In genomic region chr7:158120751-158121150, GRCh38 we compare ENCODE assay signal across 20 cellular contexts.
DNase-seq lines count a peak whose midpoint lies in the region; ATAC-seq and TF ChIP-seq lines count a peak whose summit lies in the region.
"Had no signal": no experiment of that assay in that cellular context is flagged by ENCODE, and none has a peak within 500 bp of the region (broad histone marks: within the 10 kb centered on the region; RNA-seq: fewer than 3 reads in every experiment).

No MANE protein-coding gene starts in this region.

- no peak overlapping the region for H2AK5ac ChIP-seq in mesendoderm (ENCODE audit: low read length)

- no peak for TF ChIP-seq CTCF in gastroesophageal sphincter (IDR thresholded peaks at IDR 0.05)
- TF ChIP-seq CTCF in left lung (IDR thresholded peaks at IDR 0.05), result no peak
- no peak for TF ChIP-seq CTCF in sigmoid colon (IDR thresholded peaks at IDR 0.05)
- no peak for TF ChIP-seq CTCF in A673 (conservative IDR thresholded peaks at IDR 0.05; ENCODE audit: low read depth, low read length)
- no peak for TF ChIP-seq CTCF in GM10248 (IDR thresholded peaks at IDR 0.05; ENCODE audit: control extremely low read depth, extremely low read depth, low read depth, missing control alignments)

- no peak overlapping the region for H3K4me2 ChIP-seq in mesendoderm (ENCODE audit: low read length)

- peaks cover 26% of the 10 kb centered on the region for H3K9me3 Mint-ChIP-seq in activated CD8-positive, alpha-beta memory T cell treated with anti-CD3 and anti-CD28 coated beads, Interleukin-2, amount 10 ng/mL, durations not matched to agents 7 days and 5 days (ENCODE audit: low read depth)

- H3K4me3 ChIP-seq in gastroesophageal sphincter (no peak overlapping the region), left lung (no peak overlapping the region), sigmoid colon (no peak overlapping the region), mesendoderm (ENCODE audit: low read length) (no peak overlapping the region), A673 (ENCODE audit: low read depth, low read length, poor library complexity, severe bottlenecking) (no peak overlapping the region)
- H3K4me3 ChIP-seq: Peyer's patch had no signal

- H4K8ac ChIP-seq in mesendoderm (ENCODE audit: low read depth, low read length), result no peak overlapping the region

- H2BK15ac ChIP-seq in mesendoderm (replicated peaks; ENCODE audit: low read depth), result no peak overlapping the region

- intact Hi-C loops in left lung (cut with DNase I), result no loop called here
- intact Hi-C loops in sigmoid colon (cut with DNase I), result no loop called here
- intact Hi-C loops in A673 (cut with micrococcal nuclease; ENCODE audit: unreplicated experiment), result no loop called here

- 21% methylated on average over 3 of the region's 6 CpGs; no CpG with 5 or more reads in 1 of the 2 donors for WGBS in gastroesophageal sphincter (ENCODE audit: low coverage in 1 of 2), 2 donors
- WGBS in sigmoid colon, 2 donors, result 63 to 67% methylated on average over 6 of the region's 6 CpGs
- no CpG with 5 or more reads among the region's 6 CpGs for WGBS in mesendoderm (ENCODE audit: extremely low coverage, insufficient coverage, low lambda C conversion rate)

- H3K9me3 ChIP-seq in gastroesophageal sphincter (peaks cover 0 to 42% (median 0%) of the 10 kb centered on the region in 3 donors), left lung (peaks cover 0 to 81% of the 10 kb centered on the region in 2 donors), sigmoid colon (peaks cover 0 to 10% (median 7%) of the 10 kb centered on the region in 4 donors), A673 (ENCODE audit: low read depth, low read length, poor library complexity, severe bottlenecking) (peaks cover 38% of the 10 kb centered on the region)

- H3K56ac ChIP-seq in mesendoderm (ENCODE audit: low read length), result no peak overlapping the region

- H3K4me1 ChIP-seq in gastroesophageal sphincter, result no peaks in the 10 kb centered on the region
- no peaks in the 10 kb centered on the region for H3K4me1 ChIP-seq in left lung
- H3K4me1 ChIP-seq in sigmoid colon, result no peaks in the 10 kb centered on the region
- no peaks in the 10 kb centered on the region for H3K4me1 ChIP-seq in mesendoderm (ENCODE audit: control insufficient read depth, low read depth, low read length)
- H3K4me1 ChIP-seq in A673 (ENCODE audit: insufficient read depth, low read length, poor library complexity, severe bottlenecking), result no peaks in the 10 kb centered on the region
- H3K4me1 ChIP-seq: Peyer's patch had no signal

- H3K9ac ChIP-seq in mesendoderm (ENCODE audit: low read length), result no peak overlapping the region

- H2BK5ac ChIP-seq in mesendoderm (ENCODE audit: low read length), result no peak overlapping the region

- H2BK120ac ChIP-seq in mesendoderm (ENCODE audit: low read depth, low read length), result no peak overlapping the region

- H3K27me3 Mint-ChIP-seq in activated CD8-positive, alpha-beta memory T cell treated with anti-CD3 and anti-CD28 coated beads, Interleukin-2, amount 10 ng/mL, durations not matched to agents 7 days and 5 days, result no peaks in the 10 kb centered on the region

- CTCF ChIA-PET in A673 (lab: Charles Lee) (no interaction called here), GM10248 (lab: Yijun Ruan, JAX) (no interaction called here)
- CTCF ChIA-PET in activated CD8-positive, alpha-beta memory T cell treated with anti-CD3 and anti-CD28 coated beads, Interleukin-2, amount 10 ng/mL, durations not matched to agents 7 days and 5 days (lab: Charles Lee), result no interaction called here

- H3K36me3 Mint-ChIP-seq in activated CD8-positive, alpha-beta memory T cell treated with anti-CD3 and anti-CD28 coated beads, Interleukin-2, amount 10 ng/mL, durations not matched to agents 7 days and 5 days, result peaks cover 2% of the 10 kb centered on the region
- H3K36me3 Mint-ChIP-seq: CD8-positive, alpha-beta memory T cell had no signal

- ATAC-seq in gastroesophageal sphincter, result peak; percentile 25
- ATAC-seq in left lung, result peak; percentile 27
- ATAC-seq in activated CD8-positive, alpha-beta memory T cell treated with anti-CD3 and anti-CD28 coated beads, Interleukin-2, amount 10 ng/mL, durations not matched to agents 7 days and 5 days, result no peak

- H3K79me1 ChIP-seq in mesendoderm (ENCODE audit: low read length), result no peaks in the 10 kb centered on the region

- no peak overlapping the region for H3K4ac ChIP-seq in mesendoderm (ENCODE audit: low read depth, low read length)

- in situ Hi-C loops in G401 (cut with HindIII; ENCODE audit: low sequenced_read_pairs), result no loop called here

- H3K23ac ChIP-seq in mesendoderm (ENCODE audit: low read length), result no peak overlapping the region

- TF ChIP-seq EP300 in gastroesophageal sphincter (IDR thresholded peaks at IDR 0.05), result no peak
- TF ChIP-seq EP300 in sigmoid colon (IDR thresholded peaks at IDR 0.05), result no peak

- H3K79me2 ChIP-seq in mesendoderm (ENCODE audit: control insufficient read depth, insufficient read depth, low read length), result no peaks in the 10 kb centered on the region

- H3K27me3 ChIP-seq in gastroesophageal sphincter (no peaks in the 10 kb centered on the region), left lung (no peaks in the 10 kb centered on the region), sigmoid colon (no peaks in the 10 kb centered on the region), mesendoderm (ENCODE audit: insufficient read depth, low read length, poor library complexity) (no peaks in the 10 kb centered on the region), A673 (replicated peaks; ENCODE audit: insufficient read depth, low read depth, low read length, poor library complexity) (no peaks in the 10 kb centered on the region)
- H3K27me3 ChIP-seq: Peyer's patch had no signal

- DNase-seq in G401 (ENCODE audit: low spot score) (peak; percentile 37), left lung (peak in 1 of 2 donors; percentile 47), sigmoid colon (peak; percentile 37), mesendoderm (no peak), A673 (ENCODE audit: low spot score) (no peak), GM10248 (ENCODE audit: extremely low spot score) (no peak)
- no peak for DNase-seq in activated CD8-positive, alpha-beta memory T cell treated with anti-CD3 and anti-CD28 coated beads, Interleukin-2, amount 10 ng/mL, durations not matched to agents 7 days and 5 days
- DNase-seq: Calu3, GF-D8, Karpas-422, MV-4-11, NCI-H1105 treated with DMSO at 0.1 percent for 48 hours, NCI-H2029 treated with DMSO at 0.1 percent for 48 hours, NCI-H345, NCI-H524 treated with DMSO at 0.1 percent for 48 hours, NCI-H82 had no signal

- no peaks in the 10 kb centered on the region for H3K36me3 ChIP-seq in gastroesophageal sphincter
- H3K36me3 ChIP-seq in left lung, result no peaks in the 10 kb centered on the region
- no peaks in the 10 kb centered on the region for H3K36me3 ChIP-seq in sigmoid colon
- H3K36me3 ChIP-seq in mesendoderm (ENCODE audit: control insufficient read depth, insufficient read depth, low read length), result no peaks in the 10 kb centered on the region
- H3K36me3 ChIP-seq in A673 (ENCODE audit: insufficient read depth, low read length, poor library complexity, severe bottlenecking), result no peaks in the 10 kb centered on the region
- H3K36me3 ChIP-seq: Peyer's patch had no signal

- no TSS peak for BruUV-seq in A673 (replicated peaks; lab: Mats Ljungman, UMichigan)

- no peak overlapping the region for H3K18ac ChIP-seq in mesendoderm (ENCODE audit: low read length)

- POLR2A ChIA-PET in A673 (lab: Charles Lee; ENCODE audit: low non-redundant PET) (no interaction called here), GM10248 (lab: Yijun Ruan, JAX) (no interaction called here)

- no peaks in the 10 kb centered on the region for H3K4me1 Mint-ChIP-seq in activated CD8-positive, alpha-beta memory T cell treated with anti-CD3 and anti-CD28 coated beads, Interleukin-2, amount 10 ng/mL, durations not matched to agents 7 days and 5 days
- H3K4me1 Mint-ChIP-seq: CD8-positive, alpha-beta memory T cell had no signal

- H3K27ac Mint-ChIP-seq in activated CD8-positive, alpha-beta memory T cell treated with anti-CD3 and anti-CD28 coated beads, Interleukin-2, amount 10 ng/mL, durations not matched to agents 7 days and 5 days, result no peak overlapping the region
- H3K27ac Mint-ChIP-seq: CD8-positive, alpha-beta memory T cell had no signal

- no peak overlapping the region for H3K4me3 Mint-ChIP-seq in activated CD8-positive, alpha-beta memory T cell treated with anti-CD3 and anti-CD28 coated beads, Interleukin-2, amount 10 ng/mL, durations not matched to agents 7 days and 5 days
- H3K4me3 Mint-ChIP-seq: CD8-positive, alpha-beta memory T cell had no signal

- H3K27ac ChIP-seq in gastroesophageal sphincter (no peak overlapping the region), left lung (no peak overlapping the region), sigmoid colon (no peak overlapping the region), mesendoderm (ENCODE audit: low read depth, low read length) (no peak overlapping the region), A673 (ENCODE audit: low read depth, low read length, poor library complexity, severe bottlenecking) (no peak overlapping the region)
- H3K27ac ChIP-seq: C4-2B, Peyer's patch had no signal

- TF ChIP-seq POLR2A in gastroesophageal sphincter (IDR thresholded peaks at IDR 0.05) (no peak), sigmoid colon (IDR thresholded peaks at IDR 0.05) (no peak)

- no peak overlapping the region for H4K5ac ChIP-seq in mesendoderm (ENCODE audit: low read length)

Comparison
In these comparisons a context has a peak if more than half of its experiments do, and no peak if none do; other contexts are left out.
1. DNase-seq: peak in G401 (single experiment) and sigmoid colon (single experiment); none in mesendoderm (single experiment), A673 (single experiment), activated CD8-positive, alpha-beta memory T cell treated with anti-CD3 and anti-CD28 coated beads, Interleukin-2, amount 10 ng/mL, durations not matched to agents 7 days and 5 days (single experiment) and GM10248 (single experiment).